Comparison of ENCODE assay signal across 13 cellular contexts in genomic region chr21:46668381-46668780, GRCh38. TPM values are rescaled to one million over a fixed set of nuclear protein-coding genes. Genes with fewer than 3 reads are reported as not detected.
A peak's percentile ranks its signal among the peaks of the same experiment; 100 is the strongest.
DNase-seq lines count a peak whose midpoint lies in the region; TF ChIP-seq lines count a peak whose summit lies in the region.
"Had no signal": no experiment of that assay in that cellular context is flagged by ENCODE, and none has a peak within 500 bp of the region (broad histone marks: within the 10 kb centered on the region; RNA-seq: fewer than 3 reads in every experiment).

No MANE protein-coding gene starts in this region.

- H3K4me3 ChIP-seq in BE2C (ENCODE audit: low read depth, low read length) (peak overlapping the region; percentile 67), HUES64 (ENCODE audit: low read length) (peak overlapping the region; percentile 76), breast epithelium (peak overlapping the region in 2 of 3 donors; percentile 49 to 74), muscle layer of duodenum (ENCODE audit: low read depth in 1 of 2, low read length in 2 of 2) (peak overlapping the region; percentile 44 to 65)

- H3K9me3 ChIP-seq in BE2C: no peaks in the 10 kb centered on the region
- no peaks in the 10 kb centered on the region for H3K9me3 ChIP-seq in HUES64 (ENCODE audit: insufficient read depth, low read depth, low read length)
- H3K9me3 ChIP-seq in breast epithelium: no peaks in the 10 kb centered on the region
- no peaks in the 10 kb centered on the region for H3K9me3 ChIP-seq in muscle layer of duodenum (ENCODE audit: control insufficient read depth in 1 of 2, low read length in 2 of 2)
- H3K9me3 ChIP-seq: prostate gland had no signal

- peak overlapping the region; percentile 60; the same call in 1 of the 2 replicates for H3K9ac ChIP-seq in HUES64 (ENCODE audit: low read depth, low read length)

- no peak for TF ChIP-seq POLR2A in breast epithelium (IDR thresholded peaks at IDR 0.05)

- intact Hi-C loops in breast epithelium (cut with DNase I; ENCODE audit: low total_unique reads): no loop called here

- DNase-seq in BE2C: no peak
- DNase-seq in breast epithelium (ENCODE audit: low spot score in 2 of 2): no peak
- DNase-seq in retina: no peak
- no peak for DNase-seq in stimulated activated CD4-positive, alpha-beta T cell treated with anti-CD3 and anti-CD28 coated beads, Interleukin-4, amount 100 ng/mL, for 1 hour
- DNase-seq in NCI-H1930 (lab: John Stamatoyannopoulos, UW): no peak
- no peak for DNase-seq in SIG-M5 (lab: John Stamatoyannopoulos, UW)
- DNase-seq: activated CD4-positive, alpha-beta T cell treated with anti-CD3 and anti-CD28 coated beads for 1 hour; GDM1; substantia nigra had no signal

- TF ChIP-seq CTCF in BE2C (IDR thresholded peaks at IDR 0.05; ENCODE audit: low read depth, low read length): no peak
- no peak for TF ChIP-seq CTCF in breast epithelium (IDR thresholded peaks at IDR 0.05)

- H3K4me1 ChIP-seq in BE2C: no peaks in the 10 kb centered on the region
- 0 out of 2 replicates have a peak, but pooled peaks cover 4% of the 10 kb centered on the region for H3K4me1 ChIP-seq in HUES64 (ENCODE audit: insufficient read depth, low read length)
- H3K4me1 ChIP-seq in breast epithelium: no peaks in the 10 kb centered on the region
- H3K4me1 ChIP-seq in muscle layer of duodenum (ENCODE audit: control insufficient read depth in 1 of 2, insufficient read depth in 2 of 2, low read length in 2 of 2): peaks cover 0 to 15% of the 10 kb centered on the region in 2 donors
- H3K4me1 ChIP-seq: prostate gland had no signal

- 97% methylated on average over 2 of the region's 2 CpGs for WGBS in HUES64

- H3K27ac ChIP-seq in HUES64 (ENCODE audit: low read depth, low read length) (no peak overlapping the region), breast epithelium (no peak overlapping the region), muscle layer of duodenum (ENCODE audit: low read length) (no peak overlapping the region)
- H3K27ac ChIP-seq: HL-60, prostate gland had no signal

- H3K36me3 ChIP-seq in BE2C (no peaks in the 10 kb centered on the region), HUES64 (ENCODE audit: insufficient read depth, low read length) (peaks cover 11% of the 10 kb centered on the region), breast epithelium (peaks cover 7% of the 10 kb centered on the region), muscle layer of duodenum (ENCODE audit: control insufficient read depth in 1 of 2, insufficient read depth in 2 of 2, low read length in 2 of 2) (peaks cover 11 to 20% of the 10 kb centered on the region in 2 donors)
- H3K36me3 ChIP-seq: prostate gland had no signal

- H3K27me3 ChIP-seq in BE2C (peaks cover 17% of the 10 kb centered on the region), HUES64 (ENCODE audit: insufficient read depth, low read length) (peaks cover 23% of the 10 kb centered on the region), breast epithelium (no peaks in the 10 kb centered on the region), muscle layer of duodenum (ENCODE audit: low read depth, low read length) (no peaks in the 10 kb centered on the region)

RNA-seq across cellular contexts. Expression of gene PRMT2, which starts 32.9 kb away (rescaled TPM):
- polyA plus RNA-seq in BE2C (2012; ENCODE audit: insufficient read depth, insufficient read length, low read depth): 84.8 TPM
- polyA plus RNA-seq in HUES64 (2013, experiment 1 of 2): 48.1 TPM
- polyA plus RNA-seq in HUES64 (2013, experiment 2 of 2): 51.5 TPM
- 100 to 1,000 TPM in 2 of 3 donors, 10 to 100 TPM in 1; 92.1 to 145 (median 130) TPM for total RNA-seq in breast epithelium
